Comparison of ENCODE assay signal across 23 cellular contexts in genomic region chr7:77528368-77528767, GRCh38. TPM values are rescaled to one million over a fixed set of nuclear protein-coding genes. Genes with fewer than 3 reads are reported as not detected.
DNase-seq lines count a peak whose midpoint lies in the region; ATAC-seq and TF ChIP-seq lines count a peak whose summit lies in the region.
"Had no signal": no experiment of that assay in that cellular context is flagged by ENCODE, and none has a peak within 500 bp of the region (broad histone marks: within the 10 kb centered on the region; RNA-seq: fewer than 3 reads in every experiment).

No MANE protein-coding gene starts in this region.

- H3K36me3 ChIP-seq in PC-3 (ENCODE audit: low read depth, low read length) (no peaks in the 10 kb centered on the region), mammary epithelial cell (ENCODE audit: insufficient read depth, low read length) (no peaks in the 10 kb centered on the region)
- H3K36me3 ChIP-seq: BLaER1 had no signal

- peaks cover 5% of the 10 kb centered on the region for H3K4me1 Mint-ChIP-seq in activated CD4-positive, alpha-beta T cell treated with anti-CD3 and anti-CD28 coated beads, Interleukin-2, amount 10 ng/mL, durations not matched to agents 24 days and 14 days
- H3K4me1 Mint-ChIP-seq: H9 had no signal

- H3K4me1 ChIP-seq in PC-3 (ENCODE audit: insufficient read depth, low read length) (peaks cover 20% of the 10 kb centered on the region), mammary epithelial cell (ENCODE audit: insufficient read depth, low read length) (peaks cover 18% of the 10 kb centered on the region)
- H3K4me1 ChIP-seq: BLaER1, Caco-2 had no signal

- intact Hi-C loops in PC-3 (cut with micrococcal nuclease) (no loop called here), mammary epithelial cell (cut with micrococcal nuclease) (loop anchor here (1.0 to 5.0 kb wide), 2 partner anchors 8 to 101 kb away; no protein-coding TSS in a partner anchor)
- intact Hi-C loops in activated CD4-positive, alpha-beta T cell treated with anti-CD3 and anti-CD28 coated beads, Interleukin-2, amount 10 ng/mL, durations not matched to agents 24 days and 14 days (cut with micrococcal nuclease), result no loop called here

- POLR2A ChIA-PET in PC-3 (lab: Charles Lee; ENCODE audit: unreplicated experiment), result interaction anchor here (0.5 to 1.0 kb wide), 3 partner anchors 9 to 121 kb away, joined by 3 to 5 read pairs (median 4); partner anchors contain the start of gene PTPN12

- BruUV-seq in PC-3 (replicated peaks; lab: Mats Ljungman, UMichigan), result no TSS peak
- BruUV-seq in mammary epithelial cell (replicated peaks; lab: Mats Ljungman, UMichigan), result no TSS peak

- H3K79me2 ChIP-seq in PC-3 (ENCODE audit: low read length) (no peaks in the 10 kb centered on the region), mammary epithelial cell (ENCODE audit: insufficient read depth, low read length) (no peaks in the 10 kb centered on the region)

- no peak overlapping the region for H2AFZ ChIP-seq in PC-3 (ENCODE audit: low read length)
- H2AFZ ChIP-seq in mammary epithelial cell (ENCODE audit: low read depth, low read length), result no peak overlapping the region
- H2AFZ ChIP-seq: GM23248 had no signal

- H3K27me3 ChIP-seq in PC-3 (ENCODE audit: low read length), result no peaks in the 10 kb centered on the region
- H3K27me3 ChIP-seq in mammary epithelial cell (ENCODE audit: insufficient read depth, low read length), result no peaks in the 10 kb centered on the region
- H3K27me3 ChIP-seq: BLaER1 had no signal

- TF ChIP-seq CTCF in PC-3 (conservative IDR thresholded peaks at IDR 0.05; ENCODE audit: low read depth, low read length) (no peak), mammary epithelial cell (conservative IDR thresholded peaks at IDR 0.05 in 1 of 2, IDR thresholded peaks at IDR 0.05 in 1 of 2; ENCODE audit: extremely low read depth in 1 of 2, insufficient read depth in 1 of 2, low read depth in 1 of 2, low read length in 2 of 2) (no peak)

- DNase-seq in PC-3, result peak; percentile 55
- DNase-seq in mammary epithelial cell, result peak; percentile 93
- peak; percentile 21 for DNase-seq in kidney tubule cell (ENCODE audit: low spot score)
- DNase-seq in activated CD4-positive, alpha-beta T cell treated with anti-CD3 and anti-CD28 coated beads, Interleukin-2, amount 10 ng/mL, durations not matched to agents 24 days and 14 days, result no peak
- DNase-seq in GM19240 (ENCODE audit: insufficient read length, low spot score), result no peak
- no peak for DNase-seq in NCI-H1092 treated with DMSO at 0.1 percent for 48 hours (lab: John Stamatoyannopoulos, UW)
- DNase-seq: Caco-2; CD4-positive, alpha-beta T cell; DMS 273 treated with DMSO at 0.1 percent for 48 hours; DMS79 treated with DMSO at 0.1 percent for 48 hours; GM23248; H9; KBM-7; MV-4-11; NCI-H1694; NCI-H2081; NCI-H2171; NCI-H526; SHP77 had no signal

- H3K27ac Mint-ChIP-seq in activated CD4-positive, alpha-beta T cell treated with anti-CD3 and anti-CD28 coated beads, Interleukin-2, amount 10 ng/mL, durations not matched to agents 24 days and 14 days, result no peak overlapping the region
- H3K27ac Mint-ChIP-seq: CD4-positive, alpha-beta T cell; H9 had no signal

- H3K4me3 ChIP-seq in PC-3 (ENCODE audit: low read length) (no peak overlapping the region), mammary epithelial cell (replicated peaks in 1 of 3; ENCODE audit: insufficient read depth in 1 of 3, low read depth in 2 of 3, low read length in 3 of 3) (no peak overlapping the region)
- H3K4me3 ChIP-seq: BLaER1, GM23248, SK-N-MC had no signal

- no peaks in the 10 kb centered on the region for H3F3A ChIP-seq in PC-3 (ENCODE audit: low read length, unreplicated experiment)

- H4K20me1 ChIP-seq in PC-3 (ENCODE audit: low read length), result no peaks in the 10 kb centered on the region
- no peaks in the 10 kb centered on the region for H4K20me1 ChIP-seq in mammary epithelial cell (ENCODE audit: insufficient read depth, low read length)
- H4K20me1 ChIP-seq: BLaER1 had no signal

- no peaks in the 10 kb centered on the region for H3K9me3 Mint-ChIP-seq in activated CD4-positive, alpha-beta T cell treated with anti-CD3 and anti-CD28 coated beads, Interleukin-2, amount 10 ng/mL, durations not matched to agents 24 days and 14 days
- H3K9me3 Mint-ChIP-seq: CD4-positive, alpha-beta T cell had no signal

- H3K9me2 ChIP-seq in PC-3 (replicated peaks; ENCODE audit: low read length), result no peaks in the 10 kb centered on the region

- H3K4me2 ChIP-seq in PC-3 (ENCODE audit: low read length), result no peak overlapping the region
- peak overlapping the region; percentile 36 for H3K4me2 ChIP-seq in mammary epithelial cell (ENCODE audit: insufficient read depth, low read depth, low read length)
- H3K4me2 ChIP-seq: BLaER1 had no signal

- no peak for ATAC-seq in PC-3
- no peak for ATAC-seq in GM21526 (IDR thresholded peaks at IDR 0.05; ENCODE audit: low FRiP score, unreplicated experiment)

- H3K4me3 Mint-ChIP-seq in activated CD4-positive, alpha-beta T cell treated with anti-CD3 and anti-CD28 coated beads, Interleukin-2, amount 10 ng/mL, durations not matched to agents 24 days and 14 days, result no peak overlapping the region
- H3K4me3 Mint-ChIP-seq: CD4-positive, alpha-beta T cell; H9 had no signal

- H3K27ac ChIP-seq in PC-3 (ENCODE audit: low read length) (no peak overlapping the region), mammary epithelial cell (ENCODE audit: insufficient read depth, low read depth, low read length) (peak overlapping the region; percentile 66)
- H3K27ac ChIP-seq: BLaER1, GM23248, HL-60, SK-N-MC had no signal

- dilution Hi-C loops in mammary epithelial cell (cut with HindIII; ENCODE audit: low sequenced_read_pairs), result no loop called here

- H3K27me3 Mint-ChIP-seq in activated CD4-positive, alpha-beta T cell treated with anti-CD3 and anti-CD28 coated beads, Interleukin-2, amount 10 ng/mL, durations not matched to agents 24 days and 14 days, result peaks cover 19% of the 10 kb centered on the region
- H3K27me3 Mint-ChIP-seq: CD4-positive, alpha-beta T cell had no signal

- H3K9me3 ChIP-seq in PC-3 (ENCODE audit: low read length) (no peaks in the 10 kb centered on the region), mammary epithelial cell (replicated peaks; ENCODE audit: insufficient read depth, low read length) (no peaks in the 10 kb centered on the region)
- H3K9me3 ChIP-seq: BLaER1, Caco-2 had no signal

- CTCF ChIA-PET in PC-3 (lab: Charles Lee), result interaction anchor here (0.7 kb wide), 1 partner anchor 89 kb away, joined by 3 read pairs; no protein-coding TSS in a partner anchor
- CTCF ChIA-PET in mammary epithelial cell (lab: Charles Lee; ENCODE audit: low non-redundant PET), result no interaction called here

- in situ Hi-C loops in mammary epithelial cell (cut with MboI; ENCODE audit: low sequenced_read_pairs in 2 of 2), result no loop called here

- no peaks in the 10 kb centered on the region for H3K36me3 Mint-ChIP-seq in activated CD4-positive, alpha-beta T cell treated with anti-CD3 and anti-CD28 coated beads, Interleukin-2, amount 10 ng/mL, durations not matched to agents 24 days and 14 days (ENCODE audit: low read depth)

- H3K9ac ChIP-seq in PC-3 (ENCODE audit: low read length) (no peak overlapping the region), mammary epithelial cell (ENCODE audit: insufficient read depth, low read length) (no peak overlapping the region)
- H3K9ac ChIP-seq: BLaER1, GM23248 had no signal

RNA-seq across cellular contexts. Expression of gene PTPN12, which starts 8.7 kb away (rescaled TPM):
- total RNA-seq in PC-3 (2014; rRNA removed) (26.2 and 34.3 TPM in 2 replicates), mammary epithelial cell (100 to 1,000 TPM in 1 of 2 donors, 10 to 100 TPM in 1; 71.0 to 102 TPM)
- 39.4 TPM for polyA plus RNA-seq in mammary epithelial cell
- 149 TPM for polyA minus RNA-seq in mammary epithelial cell
- total RNA-seq in activated CD4-positive, alpha-beta T cell treated with anti-CD3 and anti-CD28 coated beads, Interleukin-2, amount 10 ng/mL, durations not matched to agents 24 days and 14 days, result 9.8 and 12.7 TPM in 2 replicates

Comparison
In these comparisons a context has a peak if more than half of its experiments do, and no peak if none do; other contexts are left out.
1. DNase-seq: peak in PC-3 (single experiment), mammary epithelial cell (single experiment) and kidney tubule cell (single experiment); none in activated CD4-positive, alpha-beta T cell treated with anti-CD3 and anti-CD28 coated beads, Interleukin-2, amount 10 ng/mL, durations not matched to agents 24 days and 14 days (single experiment), GM19240 (single experiment) and NCI-H1092 treated with DMSO at 0.1 percent for 48 hours (single experiment).